11 cellular contexts compared by ENCODE assay signal in the genomic region with DNA sequence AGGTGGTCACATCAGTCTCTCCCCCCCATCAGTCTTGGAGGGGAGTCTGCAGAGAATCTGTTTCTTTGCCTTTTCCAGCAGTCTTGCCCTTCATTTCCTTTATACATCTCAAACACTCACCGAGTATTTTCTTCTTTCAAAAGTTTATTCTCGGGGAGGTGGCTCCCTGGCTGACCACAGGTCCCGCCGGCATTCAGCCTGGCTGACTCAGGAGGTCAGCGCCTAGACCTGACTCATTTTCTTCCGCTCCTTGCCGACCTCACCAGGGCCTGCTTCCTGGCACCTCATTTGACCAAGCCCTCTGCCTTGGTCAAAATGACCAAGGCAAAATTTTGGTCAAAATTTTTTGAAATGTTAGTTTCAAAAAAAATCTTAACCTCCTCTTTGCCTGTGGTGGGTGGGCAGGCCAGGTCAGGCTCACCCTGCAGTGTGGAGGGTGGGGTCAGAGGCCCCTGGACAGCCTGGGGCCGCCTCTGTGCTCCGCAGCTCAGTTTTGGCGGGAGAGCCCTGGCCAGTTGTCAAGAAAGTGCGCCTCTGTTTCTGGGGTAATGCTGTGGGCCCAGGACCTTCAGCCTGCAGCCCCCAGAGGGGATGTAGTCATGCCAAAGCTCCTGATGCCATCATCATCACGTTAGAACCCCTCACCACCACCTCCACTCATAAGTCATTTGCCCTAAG.
DNase-seq lines count a peak whose midpoint lies in the region; ATAC-seq and TF ChIP-seq lines count a peak whose summit lies in the region.
"Had no signal": no experiment of that assay in that cellular context is flagged by ENCODE, and none has a peak within 500 bp of the region (broad histone marks: within the 10 kb centered on the region; RNA-seq: fewer than 3 reads in every experiment).

No MANE protein-coding gene starts in this region.

- DNase-seq in AG04450 (ENCODE audit: low read depth, low spot score), result no peak
- no peak for DNase-seq in ascending aorta (ENCODE audit: low spot score in 2 of 2)
- DNase-seq in islet precursor cell, result peak; percentile 85
- DNase-seq in left cardiac atrium, result no peak
- no peak for DNase-seq in SIG-M5 treated with dmso at 0.1 percent for 504 hours (lab: John Stamatoyannopoulos, UW; ENCODE audit: unreplicated experiment)
- DNase-seq: activated naive CD4-positive, alpha-beta T cell; DMS79 treated with DMSO at 0.1 percent for 48 hours had no signal

- H3K27me3 ChIP-seq in AG04450 (ENCODE audit: control insufficient read depth, insufficient read depth, low read length) (no peaks in the 10 kb centered on the region), HUES48 (ENCODE audit: control insufficient read depth, insufficient read depth, low read length) (no peaks in the 10 kb centered on the region), ascending aorta (no peaks in the 10 kb centered on the region)

- H3K4me1 ChIP-seq in HUES48 (ENCODE audit: control insufficient read depth, insufficient read depth, low read length) (peaks cover 66% of the 10 kb centered on the region), ascending aorta (peaks cover 0 to 16% of the 10 kb centered on the region in 2 donors)

- H3K4me3 ChIP-seq in AG04450 (ENCODE audit: low read depth, low read length), result peak overlapping the region; percentile 17
- H3K4me3 ChIP-seq in HUES48 (ENCODE audit: low read depth, low read length), result no peak overlapping the region
- no peak overlapping the region for H3K4me3 ChIP-seq in ascending aorta

- ATAC-seq in left cardiac atrium (no peak), GM21717 (IDR thresholded peaks at IDR 0.05; ENCODE audit: unreplicated experiment) (no peak), GM19351 (IDR thresholded peaks at IDR 0.05; ENCODE audit: unreplicated experiment) (no peak)
- ATAC-seq: left lobe of liver had no signal

- CTCF ChIA-PET in AG04450 (lab: Charles Lee), result no interaction called here

- H3K9ac ChIP-seq in HUES48 (ENCODE audit: low read depth, low read length), result no peak overlapping the region

- POLR2A ChIA-PET in AG04450 (lab: Yijun Ruan, JAX), result interaction anchor here (0.6 to 1.1 kb wide), 2 partner anchors 16 to 19 kb away, joined by 3 read pairs; no protein-coding TSS in a partner anchor

- H3K27ac ChIP-seq in AG04450 (ENCODE audit: low read depth, low read length) (peak overlapping the region; percentile 71), HUES48 (ENCODE audit: low read depth, low read length) (peak overlapping the region; percentile 23), ascending aorta (peak overlapping the region; percentile 22 to 37)

- H3K9me3 ChIP-seq in AG04450 (ENCODE audit: control insufficient read depth, insufficient read depth, low read length) (peaks cover 3% of the 10 kb centered on the region; the same call in 1 of the 2 replicates), HUES48 (ENCODE audit: control insufficient read depth, insufficient read depth, low read length) (no peaks in the 10 kb centered on the region), ascending aorta (no peaks in the 10 kb centered on the region)

- no peak for TF ChIP-seq CTCF in AG04450 (IDR thresholded peaks at IDR 0.05; ENCODE audit: low read depth, low read length)
- TF ChIP-seq CTCF in ascending aorta (IDR thresholded peaks at IDR 0.05), result no peak

- H3K36me3 ChIP-seq in HUES48 (ENCODE audit: control insufficient read depth, insufficient read depth, low read length) (no peaks in the 10 kb centered on the region), ascending aorta (no peaks in the 10 kb centered on the region)

- intact Hi-C loops in ascending aorta (cut with DNase I) (no loop called here), left cardiac atrium (cut with DNase I) (no loop called here)
